ENCODE assay signal across 15 cellular contexts in the genomic region with DNA sequence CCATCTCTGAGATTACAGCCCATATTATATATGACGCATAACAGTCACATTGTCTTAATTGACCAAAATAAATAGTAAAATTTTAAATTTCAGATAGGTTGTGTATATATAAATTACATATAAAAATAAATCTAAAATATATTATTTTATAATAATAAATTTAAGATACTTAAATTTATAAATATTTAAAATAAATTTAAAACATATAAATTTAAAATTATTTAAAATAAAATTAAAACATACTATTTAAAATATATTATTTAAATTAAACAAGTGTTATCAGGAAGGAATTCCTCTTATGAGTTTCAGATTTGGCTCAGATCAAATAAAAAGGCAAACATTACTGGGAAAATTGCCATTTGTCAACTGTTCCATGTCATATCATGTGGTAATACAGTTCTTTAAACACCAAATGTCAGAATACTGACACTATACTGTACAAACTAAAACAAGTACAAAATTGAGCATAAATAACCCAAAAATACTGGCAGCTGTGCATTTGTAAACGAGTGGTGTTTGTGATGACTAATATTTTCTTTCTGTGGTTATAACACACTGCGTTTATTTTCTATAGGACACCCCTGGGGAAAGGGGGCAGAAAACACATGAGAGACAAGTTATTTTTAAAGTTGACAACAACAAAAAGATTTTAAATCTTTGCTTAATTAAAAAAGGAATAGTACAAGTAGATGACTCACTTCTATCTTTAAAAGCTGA.
DNase-seq lines count a peak whose midpoint lies in the region; ATAC-seq and TF ChIP-seq lines count a peak whose summit lies in the region.
"Had no signal": no experiment of that assay in that cellular context is flagged by ENCODE, and none has a peak within 500 bp of the region (broad histone marks: within the 10 kb centered on the region; RNA-seq: fewer than 3 reads in every experiment).

No MANE protein-coding gene starts in this region.

- ATAC-seq in GM19372 (IDR thresholded peaks at IDR 0.05; ENCODE audit: low read depth, unreplicated experiment): peak; percentile 58
- ATAC-seq in HG03342 (IDR thresholded peaks at IDR 0.05; ENCODE audit: unreplicated experiment): peak; percentile 80
- peak; percentile 40 for ATAC-seq in body of pancreas
- no peak for ATAC-seq in GM21737 (IDR thresholded peaks at IDR 0.05; ENCODE audit: unreplicated experiment)
- ATAC-seq: stimulated activated naive B cell treated with anti-CD40 and anti-IgM and Interleukin-4, amounts not matched to agents 10 μg/mL and 1 μg/mL and 100 μg/mL, for 72 hours had no signal

- no peak for DNase-seq in body of pancreas
- DNase-seq in kidney tubule cell (ENCODE audit: low spot score): no peak
- no peak for DNase-seq in vagina (ENCODE audit: extremely low spot score in 2 of 2)
- no peak for DNase-seq in NCI-H524 (lab: John Stamatoyannopoulos, UW)
- DNase-seq: activated CD4-positive, alpha-beta T cell treated with anti-CD3 and anti-CD28 coated beads, Interleukin-2, amount 10 ng/mL, durations not matched to agents 24 days and 14 days; activated T-cell treated with anti-CD3 and anti-CD28 coated beads, Interleukin-2, amount 50 U/mL, for 1 hour; central memory CD4-positive, alpha-beta T cell; midbrain; occipital lobe; sigmoid colon; stimulated activated naive B cell treated with anti-CD40 and anti-IgM and Interleukin-4, amounts not matched to agents 10 μg/mL and 1 μg/mL and 100 μg/mL, for 72 hours had no signal

- H3K36me3 ChIP-seq in BLaER1 (no peaks in the 10 kb centered on the region), body of pancreas (replicated peaks in 1 of 2; ENCODE audit: insufficient read depth in 1 of 2, low read depth in 2 of 2) (no peaks in the 10 kb centered on the region), vagina (no peaks in the 10 kb centered on the region)
- H3K36me3 ChIP-seq: sigmoid colon had no signal

- no peaks in the 10 kb centered on the region for H4K20me1 ChIP-seq in BLaER1

- peak overlapping the region; percentile 32; the same call in 1 of the 2 replicates for H3K4me2 ChIP-seq in BLaER1

- intact Hi-C loops in body of pancreas (cut with DNase I): no loop called here
- intact Hi-C loops in vagina (cut with DNase I): no loop called here

- H3K27me3 ChIP-seq in BLaER1: no peaks in the 10 kb centered on the region
- H3K27me3 ChIP-seq in body of pancreas: no peaks in the 10 kb centered on the region
- no peaks in the 10 kb centered on the region for H3K27me3 ChIP-seq in vagina
- H3K27me3 ChIP-seq: sigmoid colon had no signal

- H3K4me1 ChIP-seq in BLaER1: peaks cover 25% of the 10 kb centered on the region
- peaks cover 6% of the 10 kb centered on the region for H3K4me1 ChIP-seq in body of pancreas
- H3K4me1 ChIP-seq in vagina: no peaks in the 10 kb centered on the region
- H3K4me1 ChIP-seq: sigmoid colon had no signal

- H3K4me3 ChIP-seq in BLaER1: no peak overlapping the region
- H3K4me3 ChIP-seq in body of pancreas: no peak overlapping the region
- no peak overlapping the region for H3K4me3 ChIP-seq in vagina
- H3K4me3 ChIP-seq: sigmoid colon had no signal

- H3K9me3 ChIP-seq in BLaER1 (no peaks in the 10 kb centered on the region), body of pancreas (no peaks in the 10 kb centered on the region), vagina (no peaks in the 10 kb centered on the region)
- H3K9me3 ChIP-seq: sigmoid colon had no signal

- H3K27ac ChIP-seq in BLaER1 (no peak overlapping the region), body of pancreas (no peak overlapping the region), vagina (no peak overlapping the region)
- H3K27ac ChIP-seq: sigmoid colon had no signal

- TF ChIP-seq CTCF in body of pancreas (IDR thresholded peaks at IDR 0.05): no peak
- no peak for TF ChIP-seq CTCF in vagina (IDR thresholded peaks at IDR 0.05)

- TF ChIP-seq POLR2A in body of pancreas (IDR thresholded peaks at IDR 0.05) (no peak), vagina (IDR thresholded peaks at IDR 0.05) (no peak)

- no peak overlapping the region for H3K9ac ChIP-seq in BLaER1

- WGBS in body of pancreas, 2 donors: 35 to 36% methylated on average over 3 of the region's 3 CpGs
